In genomic region chr22:17777005-17777716, GRCh38 we compare ENCODE assay signal across 8 cellular contexts. TPM values are rescaled to one million over a fixed set of nuclear protein-coding genes. Genes with fewer than 3 reads are reported as not detected.
DNase-seq lines count a peak whose midpoint lies in the region; ATAC-seq, FAIRE-seq and TF ChIP-seq lines count a peak whose summit lies in the region.

No MANE protein-coding gene starts in this region.

- H3K27ac ChIP-seq in gastroesophageal sphincter, result peak overlapping the region in 3 of 4 donors; percentile 31 to 51 (median 43)
- no peak overlapping the region for H3K27ac ChIP-seq in SJCRH30

- H3K4me1 ChIP-seq in gastroesophageal sphincter, result peaks cover 0 to 39% (median 16%) of the 10 kb centered on the region in 3 donors
- peaks cover 23% of the 10 kb centered on the region for H3K4me1 ChIP-seq in SJCRH30

- H3K27me3 ChIP-seq in gastroesophageal sphincter (peaks cover 22% of the 10 kb centered on the region), SJCRH30 (peaks cover 27% of the 10 kb centered on the region; the same call in 1 of the 2 replicates)

- no peaks in the 10 kb centered on the region for H3K9me3 ChIP-seq in gastroesophageal sphincter
- H3K9me3 ChIP-seq in SJCRH30 (replicated peaks), result 0 out of 2 replicates have a peak, but pooled peaks cover 3% of the 10 kb centered on the region

- ATAC-seq in HG03469 (IDR thresholded peaks at IDR 0.05; ENCODE audit: unreplicated experiment), result peak; percentile 21
- ATAC-seq in gastroesophageal sphincter, result no peak
- ATAC-seq in HG02970 (IDR thresholded peaks at IDR 0.05; ENCODE audit: low FRiP score, unreplicated experiment), result no peak

- TF ChIP-seq EP300 in gastroesophageal sphincter (IDR thresholded peaks at IDR 0.05), result no peak

- H3K36me3 ChIP-seq in gastroesophageal sphincter, result no peaks in the 10 kb centered on the region
- H3K36me3 ChIP-seq in SJCRH30, result no peaks in the 10 kb centered on the region

- peak; percentile 96 for FAIRE-seq in GM12891 (lab: Jason Lieb, UNC)

- DNase-seq in GM12891 (ENCODE audit: insufficient read length, low spot score) (peak; percentile 78), posterior vena cava (ENCODE audit: low spot score) (no peak), SJCRH30 (no peak)
- DNase-seq in activated CD4-positive, alpha-beta T cell treated with anti-CD3 and anti-CD28 coated beads, Interleukin-2, amount 50 U/mL, for 48 hours, result peak; percentile 63 to 77
- peak; percentile 61 for DNase-seq in stimulated activated CD8-positive, alpha-beta memory T cell treated with anti-CD3 and anti-CD28 coated beads, Interleukin-15, amount 100 ng/mL, for 48 hours (ENCODE audit: low read depth in 2 of 2)

- peak overlapping the region in 1 of 2 donors; percentile 37 for H3K4me3 ChIP-seq in gastroesophageal sphincter
- no peak overlapping the region for H3K4me3 ChIP-seq in SJCRH30

- intact Hi-C loops in posterior vena cava (cut with DNase I), result no loop called here

- WGBS in gastroesophageal sphincter (ENCODE audit: low coverage in 1 of 2), 2 donors, result 57 to 80% methylated on average over 2 to 12 of the region's 27 CpGs

- TF ChIP-seq POLR2A in GM12891 (IDR thresholded peaks at IDR 0.05; ENCODE audit: low read depth, low read length) (peak; percentile 92), gastroesophageal sphincter (IDR thresholded peaks at IDR 0.05) (no peak)

- TF ChIP-seq CTCF in gastroesophageal sphincter (IDR thresholded peaks at IDR 0.05), result no peak

TF ChIP-seq in GM12891, 5 proteins besides CTCF, POLR2A, EP300 and RAD21:
- TF ChIP-seq POU2F2 (IDR thresholded peaks at IDR 0.05; ENCODE audit: low read depth, low read length) (0 out of 2 replicates have a peak, but pooled peaks have one; percentile 68), PAX5 (IDR thresholded peaks at IDR 0.05; ENCODE audit: insufficient read depth, low read length, severe bottlenecking) (no peak), POLR2AphosphoS5 (IDR thresholded peaks at IDR 0.05; ENCODE audit: low read depth, low read length) (peak; percentile 85), SPI1 (IDR thresholded peaks at IDR 0.05; ENCODE audit: low read depth, low read length) (peak; percentile 64), TAF1 (IDR thresholded peaks at IDR 0.05; ENCODE audit: low read depth, low read length) (peak; percentile 15)

RNA-seq across cellular contexts. Expression of gene BID, which starts 2.9 kb away (rescaled TPM):
- polyA plus RNA-seq in GM12891 (2012; ENCODE audit: low read depth, missing spikeins), result 150 TPM
- total RNA-seq in gastroesophageal sphincter, result 10 to 100 TPM in 3 of 4 donors, 1 to 10 TPM in 1; 5.9 to 34.5 (median 21.4) TPM
- total RNA-seq in posterior vena cava, result 10 to 100 TPM; 11.8 to 13.0 TPM
- 39.9 and 54.0 TPM in 2 replicates for total RNA-seq in SJCRH30 (2014; rRNA removed; shearing (Covaris generic))

Comparison
In these comparisons a context has a peak if more than half of its experiments do, and no peak if none do; other contexts are left out.
1. DNase-seq: peak in GM12891 (single experiment), activated CD4-positive, alpha-beta T cell treated with anti-CD3 and anti-CD28 coated beads, Interleukin-2, amount 50 U/mL, for 48 hours (2 of 2) and stimulated activated CD8-positive, alpha-beta memory T cell treated with anti-CD3 and anti-CD28 coated beads, Interleukin-15, amount 100 ng/mL, for 48 hours (2 of 2); none in posterior vena cava (single experiment) and SJCRH30 (0 of 2).